11 cellular contexts compared by ENCODE assay signal in the genomic region with DNA sequence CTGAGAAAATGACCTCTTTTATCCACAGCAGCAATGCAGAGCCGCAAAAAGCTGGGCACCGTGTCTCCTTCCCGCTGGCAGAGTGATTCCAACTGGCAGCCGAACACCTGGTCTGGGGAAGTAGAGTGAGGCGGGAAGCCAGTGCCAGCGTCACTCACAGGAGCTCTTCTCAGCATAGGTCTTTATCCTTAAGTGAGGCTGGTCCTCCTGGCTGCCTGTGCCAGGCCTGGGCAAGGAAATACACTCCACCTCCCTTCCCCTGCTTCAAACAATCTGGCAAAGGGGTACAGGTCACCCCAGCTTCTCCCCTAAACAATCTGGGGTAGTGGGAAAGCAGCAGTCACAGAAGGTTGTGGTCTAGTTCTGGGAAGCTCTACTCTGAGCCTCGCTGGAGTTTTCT. TPM values are rescaled to one million over a fixed set of nuclear protein-coding genes. Genes with fewer than 3 reads are reported as not detected.
A peak's percentile ranks its signal among the peaks of the same experiment; 100 is the strongest.
DNase-seq lines count a peak whose midpoint lies in the region; ATAC-seq and FAIRE-seq lines count a peak whose summit lies in the region.
"Had no signal": no experiment of that assay in that cellular context is flagged by ENCODE, and none has a peak within 500 bp of the region (broad histone marks: within the 10 kb centered on the region; RNA-seq: fewer than 3 reads in every experiment).

No MANE protein-coding gene starts in this region.

- no peak for FAIRE-seq in RCC 7860 (lab: Jason Lieb, UNC)
- FAIRE-seq: endothelial cell of umbilical vein had no signal

- peaks cover 46% of the 10 kb centered on the region for H3K36me3 Mint-ChIP-seq in CD4-positive, CD25-positive, alpha-beta regulatory T cell

- H3K9me3 Mint-ChIP-seq in CD4-positive, CD25-positive, alpha-beta regulatory T cell: no peaks in the 10 kb centered on the region

- H3K27me3 Mint-ChIP-seq in CD4-positive, CD25-positive, alpha-beta regulatory T cell: no peaks in the 10 kb centered on the region

- H3K36me3 ChIP-seq in CD4-positive, CD25-positive, alpha-beta regulatory T cell (ENCODE audit: control insufficient read depth, insufficient read depth, low read length): peaks cover 54% of the 10 kb centered on the region
- H3K36me3 ChIP-seq in iPS-18a (ENCODE audit: control insufficient read depth, low read depth, low read length): no peaks in the 10 kb centered on the region

- no peaks in the 10 kb centered on the region for H3K9me3 ChIP-seq in CD4-positive, CD25-positive, alpha-beta regulatory T cell (ENCODE audit: control insufficient read depth in 2 of 2, low read length in 2 of 2)
- no peaks in the 10 kb centered on the region for H3K9me3 ChIP-seq in iPS-18a (ENCODE audit: control insufficient read depth, low read depth, low read length)
- H3K9me3 ChIP-seq: upper lobe of right lung had no signal

- H3K4me1 ChIP-seq in CD4-positive, CD25-positive, alpha-beta regulatory T cell (ENCODE audit: control insufficient read depth, insufficient read depth, low read length, poor library complexity, severe bottlenecking): peaks cover 80% of the 10 kb centered on the region
- H3K4me1 ChIP-seq in iPS-18a (ENCODE audit: control insufficient read depth, low read depth, low read length): peaks cover 8% of the 10 kb centered on the region

- no peak overlapping the region for H3K27ac ChIP-seq in CD4-positive, CD25-positive, alpha-beta regulatory T cell (ENCODE audit: insufficient read depth, low read length, poor library complexity, severe bottlenecking)
- no peak overlapping the region for H3K27ac ChIP-seq in iPS-18a (ENCODE audit: low read length)
- H3K27ac ChIP-seq: upper lobe of right lung had no signal

- H3K4me3 ChIP-seq in CD4-positive, CD25-positive, alpha-beta regulatory T cell (ENCODE audit: low read depth, low read length): peak overlapping the region; percentile 43
- H3K4me3 ChIP-seq in iPS-18a (ENCODE audit: low read length): peak overlapping the region; percentile 51

- peak overlapping the region; percentile 83 to 97 (median 88) for H3K27ac Mint-ChIP-seq in CD4-positive, CD25-positive, alpha-beta regulatory T cell

- no peak for DNase-seq in CD4-positive, CD25-positive, alpha-beta regulatory T cell
- DNase-seq in NCI-H2107 treated with DMSO at 0.1 percent for 48 hours (lab: John Stamatoyannopoulos, UW; ENCODE audit: unreplicated experiment) (peak; percentile 55), amniotic stem cell (lab: John Stamatoyannopoulos, UW) (no peak), RCC 7860 (ENCODE audit: low spot score) (no peak)
- DNase-seq: left ventricle myocardium superior, OCI-M1, upper lobe of right lung had no signal

- ATAC-seq in CD4-positive, CD25-positive, alpha-beta regulatory T cell (ENCODE audit: low read depth in 2 of 2): no peak
- no peak for ATAC-seq in GM19324 (IDR thresholded peaks at IDR 0.05; ENCODE audit: low FRiP score, unreplicated experiment)

- peaks cover 11 to 81% (median 59%) of the 10 kb centered on the region in 4 donors for H3K4me1 Mint-ChIP-seq in CD4-positive, CD25-positive, alpha-beta regulatory T cell

- peak overlapping the region; percentile 82 to 89 (median 86) for H3K4me3 Mint-ChIP-seq in CD4-positive, CD25-positive, alpha-beta regulatory T cell

- no peaks in the 10 kb centered on the region for H3K27me3 ChIP-seq in CD4-positive, CD25-positive, alpha-beta regulatory T cell (ENCODE audit: control insufficient read depth, insufficient read depth, low read length)
- H3K27me3 ChIP-seq in iPS-18a (ENCODE audit: control insufficient read depth, insufficient read depth, low read length): peaks cover 72% of the 10 kb centered on the region

- no peak overlapping the region for H3K9ac ChIP-seq in iPS-18a (ENCODE audit: low read length)

RNA-seq across cellular contexts. Expression of gene ARHGAP9, which starts 4.8 kb away (rescaled TPM):
- total RNA-seq in CD4-positive, CD25-positive, alpha-beta regulatory T cell: 403 TPM
- polyA plus RNA-seq in CD4-positive, CD25-positive, alpha-beta regulatory T cell: 100 to 1,000 TPM; 173 to 192 (median 182) TPM

RNA-seq across cellular contexts. Expression of gene MARS1, which starts 13.0 kb away (rescaled TPM):
- total RNA-seq in CD4-positive, CD25-positive, alpha-beta regulatory T cell: 219 TPM
- 10 to 100 TPM; 71.9 to 89.4 (median 80.1) TPM for polyA plus RNA-seq in CD4-positive, CD25-positive, alpha-beta regulatory T cell

RNA-seq across cellular contexts. Expression of gene GLI1, which starts 15.3 kb away (rescaled TPM):
- 0.47 TPM for total RNA-seq in CD4-positive, CD25-positive, alpha-beta regulatory T cell
- polyA plus RNA-seq in CD4-positive, CD25-positive, alpha-beta regulatory T cell: under 1 TPM in 3 of 4 donors, not detected in 1; 0.07 to 0.23 (median 0.13) TPM

RNA-seq across cellular contexts. Expression of gene INHBE, which starts 19.8 kb away (rescaled TPM):
- not detected for total RNA-seq in CD4-positive, CD25-positive, alpha-beta regulatory T cell
- polyA plus RNA-seq in CD4-positive, CD25-positive, alpha-beta regulatory T cell: under 1 TPM in 1 of 4 donors, not detected in 3; 0.06 TPM
- total RNA-seq: endothelial cell of umbilical vein, left ventricle myocardium superior, upper lobe of right lung had no signal
- polyA plus RNA-seq: endothelial cell of umbilical vein had no signal

RNA-seq across cellular contexts. Expression of gene INHBC, which starts 40.3 kb away (rescaled TPM):
- total RNA-seq in CD4-positive, CD25-positive, alpha-beta regulatory T cell: not detected
- polyA plus RNA-seq in CD4-positive, CD25-positive, alpha-beta regulatory T cell: under 1 TPM in 1 of 4 donors, not detected in 3; 0.21 TPM
- total RNA-seq: endothelial cell of umbilical vein, left ventricle myocardium superior, M059J, upper lobe of right lung had no signal
- polyA plus RNA-seq: endothelial cell of umbilical vein had no signal
